In the genomic region with DNA sequence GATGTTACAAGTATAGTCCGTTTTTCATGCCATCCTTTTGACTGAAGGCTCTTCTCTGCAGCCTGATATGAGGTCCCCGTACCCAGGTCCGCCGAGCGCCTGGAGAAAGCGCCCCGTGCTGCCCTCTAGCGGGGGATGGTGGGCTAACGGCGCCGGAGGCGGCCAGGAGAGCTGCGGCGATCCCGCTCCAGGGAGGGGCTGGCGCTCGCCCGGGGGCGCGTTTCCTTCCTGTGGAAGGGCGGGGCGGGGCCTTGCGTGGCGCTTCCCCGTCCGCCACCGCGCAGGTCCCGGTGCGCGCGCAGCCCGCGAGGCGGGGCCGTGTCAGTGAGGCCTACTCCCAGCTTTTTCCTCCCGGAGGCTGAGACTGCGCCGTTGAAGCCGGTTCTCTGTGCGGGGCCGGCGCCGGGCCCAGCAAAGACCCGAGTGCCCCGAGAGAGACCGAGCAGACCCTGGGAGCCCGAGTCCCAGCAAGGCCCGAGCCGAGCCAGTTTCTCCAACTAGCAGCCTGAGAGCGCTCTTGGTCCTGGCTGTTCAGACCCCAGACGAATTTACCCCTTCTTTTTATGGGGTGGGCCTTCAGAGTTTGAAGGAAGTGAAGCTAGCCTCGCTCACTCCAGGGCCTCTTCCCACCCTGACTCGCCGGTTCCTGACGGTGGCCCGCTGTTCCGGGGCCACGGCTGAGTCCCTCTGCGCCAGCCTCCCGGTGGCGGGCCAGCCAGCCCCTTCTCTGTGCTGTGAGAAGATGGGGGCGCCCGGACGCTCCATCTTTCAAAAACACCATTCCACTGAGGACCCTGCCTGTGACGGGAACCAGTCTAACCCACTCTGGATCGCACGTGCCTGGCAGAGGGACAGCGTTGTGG, we compare ENCODE assay signal across 8 cellular contexts. TPM values are rescaled to one million over a fixed set of nuclear protein-coding genes. Genes with fewer than 3 reads are reported as not detected.
A peak's percentile ranks its signal among the peaks of the same experiment; 100 is the strongest.
DNase-seq lines count a peak whose midpoint lies in the region; ATAC-seq, FAIRE-seq and TF ChIP-seq lines count a peak whose summit lies in the region.

No MANE protein-coding gene starts in this region.

- H3K9me3 ChIP-seq in HUES48 (ENCODE audit: control insufficient read depth, insufficient read depth, low read length) (0 out of 2 replicates have a peak, but pooled peaks cover 2% of the 10 kb centered on the region), NT2/D1 (ENCODE audit: insufficient read depth, low read length) (peaks cover 13% of the 10 kb centered on the region), endothelial cell of umbilical vein (replicated peaks; ENCODE audit: control insufficient read depth, insufficient read depth, low read length) (no peaks in the 10 kb centered on the region)

- H3K4me3 ChIP-seq in HUES48 (ENCODE audit: low read depth, low read length) = peak overlapping the region; percentile 76
- peak overlapping the region; percentile 66 for H3K4me3 ChIP-seq in NT2/D1 (ENCODE audit: insufficient read length, low read depth)
- peak overlapping the region; percentile 49 to 64 (median 52) for H3K4me3 ChIP-seq in endothelial cell of umbilical vein (replicated peaks in 1 of 3; ENCODE audit: insufficient read depth in 1 of 3, low read depth in 1 of 3, low read length in 3 of 3)

- dilution Hi-C loops in endothelial cell of umbilical vein (cut with MboI; ENCODE audit: extremely low pct_ligation_motif_present, low sequenced_read_pairs) = no loop called here

- FAIRE-seq in endothelial cell of umbilical vein (lab: Jason Lieb, UNC) = peak; percentile 92

- no peaks in the 10 kb centered on the region for H4K20me1 ChIP-seq in endothelial cell of umbilical vein (replicated peaks; ENCODE audit: control insufficient read depth, extremely low read depth, insufficient read depth, low read length)

- ATAC-seq in GM21390 (IDR thresholded peaks at IDR 0.05; ENCODE audit: unreplicated experiment) = peak; percentile 83

- no peaks in the 10 kb centered on the region for H3K79me2 ChIP-seq in endothelial cell of umbilical vein (ENCODE audit: control insufficient read depth, insufficient read depth, low read length)

- POLR2A ChIA-PET in endothelial cell of umbilical vein (lab: Charles Lee) = interaction anchor here (0.5 to 1.7 kb wide), 6 partner anchors 9 to 437 kb away, joined by 3 to 7 read pairs (median 4); partner anchors contain the start of genes FAM120A, FAM120AOS and PHF2

- H3K4me1 ChIP-seq in HUES48 (ENCODE audit: control insufficient read depth, insufficient read depth, low read length) = peaks cover 10% of the 10 kb centered on the region
- peaks cover 6% of the 10 kb centered on the region for H3K4me1 ChIP-seq in NT2/D1 (ENCODE audit: insufficient read depth, insufficient read length)
- H3K4me1 ChIP-seq in endothelial cell of umbilical vein (ENCODE audit: control insufficient read depth, extremely low read depth, insufficient read depth, low read length) = peaks cover 16% of the 10 kb centered on the region

- DNase-seq in D341Med (ENCODE audit: low spot score) = peak; percentile 99
- peak; percentile 90 for DNase-seq in NT2/D1 (ENCODE audit: low read depth, low spot score)
- peak; percentile 100 for DNase-seq in activated CD8-positive, alpha-beta memory T cell treated with anti-CD3 and anti-CD28 coated beads, Interleukin-2, amount 50 U/mL, for 48 hours
- DNase-seq in endothelial cell of umbilical vein (ENCODE audit: low read depth, low spot score) = peak; percentile 98
- peak; percentile 96 for DNase-seq in middle frontal gyrus (ENCODE audit: extremely low spot score, low spot score)
- DNase-seq in stimulated activated CD8-positive, alpha-beta memory T cell treated with anti-CD3 and anti-CD28 coated beads, Interleukin-2, amount 100 ng/mL, for 48 hours (ENCODE audit: low read depth in 2 of 2) = peak; percentile 99

- no peaks in the 10 kb centered on the region for H3K9me1 ChIP-seq in endothelial cell of umbilical vein (replicated peaks; ENCODE audit: control insufficient read depth, extremely low read depth, insufficient read depth, low read length)

- H3K36me3 ChIP-seq in HUES48 (ENCODE audit: control insufficient read depth, insufficient read depth, low read length) (peaks cover 35% of the 10 kb centered on the region), NT2/D1 (ENCODE audit: insufficient read depth, insufficient read length, low read length) (peaks cover 29% of the 10 kb centered on the region), endothelial cell of umbilical vein (ENCODE audit: control insufficient read depth in 2 of 2, extremely low read depth in 1 of 2, insufficient read depth in 2 of 2, low read length in 2 of 2) (peaks cover 15% of the 10 kb centered on the region in 2 experiments)

- H3K4me2 ChIP-seq in endothelial cell of umbilical vein (ENCODE audit: insufficient read depth, low read length) = peak overlapping the region; percentile 78

- CTCF ChIA-PET in endothelial cell of umbilical vein (lab: Charles Lee) = interaction anchor here (0.5 to 2.4 kb wide), 55 partner anchors 9 to 895 kb away, joined by 3 to 46 read pairs (median 5); partner anchors contain the start of genes CARD19, FAM120A, FAM120AOS and NINJ1

- H3K9ac ChIP-seq in HUES48 (ENCODE audit: low read depth, low read length) (peak overlapping the region; percentile 74), NT2/D1 (ENCODE audit: insufficient read length, low read depth) (peak overlapping the region; percentile 94), endothelial cell of umbilical vein (replicated peaks; ENCODE audit: extremely low read depth, insufficient read depth, low read length) (peak overlapping the region; percentile 92)

- TSS peak; percentile 77 for BruUV-seq in endothelial cell of umbilical vein (replicated peaks; lab: Mats Ljungman, UMichigan)

- intact Hi-C loops in endothelial cell of umbilical vein (cut with micrococcal nuclease) = loop anchor here (1.0 to 10.0 kb wide), 4 partner anchors 113 to 469 kb away; partner anchors contain the start of genes CARD19 and FAM120AOS

- H3K27me3 ChIP-seq in HUES48 (ENCODE audit: control insufficient read depth, insufficient read depth, low read length) (no peaks in the 10 kb centered on the region), NT2/D1 (ENCODE audit: insufficient read depth, insufficient read length) (no peaks in the 10 kb centered on the region), endothelial cell of umbilical vein (ENCODE audit: control insufficient read depth in 2 of 2, insufficient read depth in 2 of 2, low read length in 2 of 2) (no peaks in the 10 kb centered on the region)

- H2AFZ ChIP-seq in endothelial cell of umbilical vein (ENCODE audit: low read depth, low read length) = peak overlapping the region; percentile 68

- TF ChIP-seq POLR2A in endothelial cell of umbilical vein (IDR thresholded peaks at IDR 0.05; ENCODE audit: low read depth, low read length) = peak; percentile 98

- TF ChIP-seq CTCF in endothelial cell of umbilical vein (IDR thresholded peaks at IDR 0.05; ENCODE audit: extremely low read depth in 1 of 2, insufficient read depth in 1 of 2, low read depth in 1 of 2, low read length in 2 of 2) = peak; percentile 97 to 99

- peak overlapping the region; percentile 84 for H3K27ac ChIP-seq in HUES48 (ENCODE audit: low read depth, low read length)
- H3K27ac ChIP-seq in endothelial cell of umbilical vein (ENCODE audit: insufficient read depth, low read depth, low read length) = peak overlapping the region; percentile 84

TF ChIP-seq in endothelial cell of umbilical vein, 7 proteins besides CTCF, POLR2A, EP300 and RAD21:
- TF ChIP-seq POLR2AphosphoS5 (IDR thresholded peaks at IDR 0.05; ENCODE audit: insufficient read depth, low read depth, low read length) (peak; percentile 96), MAX (IDR thresholded peaks at IDR 0.05; ENCODE audit: insufficient read depth, insufficient read length) (no peak)

RNA-seq across cellular contexts. Expression of gene PHF2, which starts 9.7 kb away (rescaled TPM):
- total RNA-seq in endothelial cell of umbilical vein = 21.5 and 22.5 TPM in 2 replicates
- polyA plus RNA-seq in endothelial cell of umbilical vein = 8.8 and 9.8 TPM in 2 replicates
- polyA plus RNA-seq in endothelial cell of umbilical vein (2011; cell fraction: cytosol; rRNA removed) = 10.0 and 11.0 TPM in 2 replicates
- 19.3 and 19.7 TPM in 2 replicates for polyA plus RNA-seq in endothelial cell of umbilical vein (2011; cell fraction: nucleus; rRNA removed)
- 11.5 and 13.3 TPM in 2 replicates for polyA plus RNA-seq in endothelial cell of umbilical vein (2012)
- polyA minus RNA-seq in endothelial cell of umbilical vein = 9.1 and 9.7 TPM in 2 replicates
- 3.9 TPM for polyA minus RNA-seq in endothelial cell of umbilical vein (2011; cell fraction: cytosol; rRNA and poly(A)+ RNA removed)
- polyA minus RNA-seq in endothelial cell of umbilical vein (2011; cell fraction: nucleus; rRNA and poly(A)+ RNA removed) = 6.7 and 8.4 TPM in 2 replicates

Comparison
In these comparisons a context has a peak if more than half of its experiments do, and no peak if none do; other contexts are left out.
1. Peak in every context shown above with its lines: DNase-seq, ATAC-seq, H3K4me3 ChIP-seq and H3K27ac ChIP-seq.